In the genomic region with DNA sequence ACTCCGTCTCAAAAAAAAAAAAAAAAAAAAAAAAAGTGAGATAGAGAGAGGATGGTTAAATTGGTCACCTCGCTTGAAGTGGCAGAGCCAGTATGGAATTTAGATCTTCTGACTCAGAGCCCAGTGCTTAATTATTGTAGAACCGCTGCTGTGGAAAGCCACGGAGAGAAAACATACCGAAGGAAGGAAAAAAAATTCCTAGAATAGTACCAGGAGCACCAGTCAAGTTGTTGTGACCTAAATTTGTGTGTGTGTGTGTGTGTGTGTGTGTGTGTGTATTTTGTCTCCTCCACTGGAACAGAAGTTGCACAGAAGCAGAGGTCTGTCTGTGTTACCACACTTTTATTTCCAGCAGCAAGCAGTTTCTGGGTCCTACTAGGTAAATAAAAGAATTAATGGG, we compare ENCODE assay signal across 28 cellular contexts. TPM values are rescaled to one million over a fixed set of nuclear protein-coding genes. Genes with fewer than 3 reads are reported as not detected.
DNase-seq lines count a peak whose midpoint lies in the region; ATAC-seq and TF ChIP-seq lines count a peak whose summit lies in the region.
"Had no signal": no experiment of that assay in that cellular context is flagged by ENCODE, and none has a peak within 500 bp of the region (broad histone marks: within the 10 kb centered on the region; RNA-seq: fewer than 3 reads in every experiment).

No MANE protein-coding gene starts in this region.

- H3K79me2 ChIP-seq in osteoblast (ENCODE audit: insufficient read depth, low read length) = no peaks in the 10 kb centered on the region

- DNase-seq in ELR (ENCODE audit: low read depth) = peak; percentile 23
- peak; percentile 34 for DNase-seq in LHCN-M2 (ENCODE audit: low read depth)
- peak; percentile 96 for DNase-seq in epithelial cell of proximal tubule (ENCODE audit: low read depth)
- DNase-seq in osteoblast (ENCODE audit: insufficient read length, low spot score, missing footprints) = peak; percentile 87
- no peak for DNase-seq in ovary
- no peak for DNase-seq in A673 (ENCODE audit: low spot score)
- DNase-seq: activated CD4-positive, alpha-beta T cell treated with anti-CD3 and anti-CD28 coated beads for 48 hours; activated CD8-positive, alpha-beta memory T cell treated with anti-CD3 and anti-CD28 coated beads for 24 hours; activated gamma-delta T cell; activated T-cell treated with anti-CD3 and anti-CD28 coated beads, Interleukin-2, amount 50 U/mL, for 1 hour; AML-193; brain microvascular endothelial cell; CD4-positive, alpha-beta memory T cell; DMS 273 treated with DMSO at 0.1 percent for 48 hours; GDM1; glutamatergic neuron; kidney; NCI-H1092; NCI-H187 treated with DMSO at 0.1 percent for 48 hours; NCI-H524; SIG-M5; stimulated activated naive CD4-positive, alpha-beta T cell; T-helper 9 cell; testis; WERI-Rb-1 had no signal

- no peak for TF ChIP-seq POLR2A in ovary (IDR thresholded peaks at IDR 0.05)

- H3K4me2 ChIP-seq in osteoblast (ENCODE audit: insufficient read depth, low read length) = peak overlapping the region; percentile 30

- TF ChIP-seq CTCF in epithelial cell of proximal tubule (conservative IDR thresholded peaks at IDR 0.05; ENCODE audit: low read depth, low read length) (no peak), osteoblast (IDR thresholded peaks at IDR 0.05; ENCODE audit: extremely low read depth, low read depth, low read length) (no peak), ovary (IDR thresholded peaks at IDR 0.05) (no peak), A673 (conservative IDR thresholded peaks at IDR 0.05; ENCODE audit: low read depth, low read length) (no peak)

- 69 to 76% (median 70%) methylated on average over 4 of the region's 5 CpGs for WGBS in ovary, 3 donors

- POLR2A ChIA-PET in A673 (lab: Charles Lee; ENCODE audit: low non-redundant PET) = no interaction called here

- TF ChIP-seq EP300 in ovary (IDR thresholded peaks at IDR 0.05) = no peak

- no peaks in the 10 kb centered on the region for H4K20me1 ChIP-seq in osteoblast (ENCODE audit: insufficient read depth, low read length)

- no peak overlapping the region for H3K27ac ChIP-seq in osteoblast (ENCODE audit: low read depth, low read length)
- H3K27ac ChIP-seq in ovary = no peak overlapping the region
- H3K27ac ChIP-seq in A673 (ENCODE audit: low read depth, low read length, poor library complexity, severe bottlenecking) = no peak overlapping the region
- H3K27ac ChIP-seq: brain microvascular endothelial cell, testis, WERI-Rb-1 had no signal

- H3K4me1 ChIP-seq in osteoblast (ENCODE audit: insufficient read depth, low read length) (no peaks in the 10 kb centered on the region), ovary (ENCODE audit: insufficient read depth) (no peaks in the 10 kb centered on the region), A673 (ENCODE audit: insufficient read depth, low read length, poor library complexity, severe bottlenecking) (no peaks in the 10 kb centered on the region)
- H3K4me1 ChIP-seq: testis had no signal

- peak overlapping the region; percentile 54 for H2AFZ ChIP-seq in osteoblast (ENCODE audit: low read length)

- no TSS peak for BruUV-seq in A673 (replicated peaks; lab: Mats Ljungman, UMichigan)

- CTCF ChIA-PET in A673 (lab: Charles Lee) = no interaction called here

- H3K27me3 ChIP-seq in osteoblast (ENCODE audit: insufficient read depth, low read length) (no peaks in the 10 kb centered on the region), ovary (no peaks in the 10 kb centered on the region), A673 (replicated peaks; ENCODE audit: insufficient read depth, low read depth, low read length, poor library complexity) (no peaks in the 10 kb centered on the region)
- H3K27me3 ChIP-seq: brain microvascular endothelial cell, testis had no signal

- H3K4me3 ChIP-seq in epithelial cell of proximal tubule (ENCODE audit: low read depth, low read length) (no peak overlapping the region), osteoblast (ENCODE audit: insufficient read depth, low read length) (no peak overlapping the region), ovary (no peak overlapping the region), A673 (ENCODE audit: low read depth, low read length, poor library complexity, severe bottlenecking) (no peak overlapping the region)
- H3K4me3 ChIP-seq: lung, testis had no signal

- H3K36me3 ChIP-seq in osteoblast (ENCODE audit: insufficient read depth, low read length) = no peaks in the 10 kb centered on the region
- no peaks in the 10 kb centered on the region for H3K36me3 ChIP-seq in ovary
- H3K36me3 ChIP-seq in A673 (ENCODE audit: insufficient read depth, low read length, poor library complexity, severe bottlenecking) = no peaks in the 10 kb centered on the region
- H3K36me3 ChIP-seq: brain microvascular endothelial cell, WERI-Rb-1 had no signal

- no peak for ATAC-seq in GM21447 (IDR thresholded peaks at IDR 0.05; ENCODE audit: unreplicated experiment)
- no peak for ATAC-seq in HG02623 (IDR thresholded peaks at IDR 0.05; ENCODE audit: unreplicated experiment)

- intact Hi-C loops in ovary (cut with DNase I) = loop anchor here in 1 of 4 donors (10.0 kb wide), 1 partner anchor 130 kb away; no protein-coding TSS in a partner anchor
- intact Hi-C loops in A673 (cut with micrococcal nuclease; ENCODE audit: unreplicated experiment) = no loop called here

- H3K9me3 ChIP-seq in osteoblast (ENCODE audit: low read depth, low read length) (no peaks in the 10 kb centered on the region), ovary (no peaks in the 10 kb centered on the region), A673 (ENCODE audit: low read depth, low read length, poor library complexity, severe bottlenecking) (no peaks in the 10 kb centered on the region)
- H3K9me3 ChIP-seq: testis had no signal

RNA-seq across cellular contexts. Expression of a gene that starts 10.6 kb away (rescaled TPM):
- total RNA-seq in LHCN-M2 (2014; rRNA removed) = 41.1 and 42.1 TPM in 2 replicates
- 48.1 TPM for polyA plus RNA-seq in LHCN-M2 (2012)
- 43.2 and 57.4 TPM in 2 replicates for total RNA-seq in epithelial cell of proximal tubule
- 26.4 and 26.5 TPM in 2 replicates for total RNA-seq in osteoblast
- total RNA-seq in ovary = 10 to 100 TPM; 23.4 to 82.2 (median 55.1) TPM
- 10 to 100 TPM; 38.1 to 41.1 TPM for polyA plus RNA-seq in ovary
- total RNA-seq in A673 (2021) = 140 and 156 TPM in 2 replicates

RNA-seq across cellular contexts. Expression of a gene that starts 12.1 kb away (rescaled TPM):
- total RNA-seq in LHCN-M2 (2014; rRNA removed) (104 and 109 TPM in 2 replicates), epithelial cell of proximal tubule (130 and 166 TPM in 2 replicates), osteoblast (92.6 and 96.4 TPM in 2 replicates), ovary (100 to 1,000 TPM in 5 of 7 donors, 10 to 100 TPM in 2; 75.7 to 504 (median 395) TPM), A673 (2021) (681 and 703 TPM in 2 replicates)
- polyA plus RNA-seq in LHCN-M2 (2012) = 306 TPM
- 100 to 1,000 TPM; 120 to 497 TPM for polyA plus RNA-seq in ovary

RNA-seq across cellular contexts. Expression of a gene that starts 40.6 kb away (rescaled TPM):
- 281 and 311 TPM in 2 replicates for total RNA-seq in LHCN-M2 (2014; rRNA removed)
- 516 TPM for polyA plus RNA-seq in LHCN-M2 (2012)
- total RNA-seq in epithelial cell of proximal tubule = 539 and 692 TPM in 2 replicates
- total RNA-seq in osteoblast = 55.7 and 60.8 TPM in 2 replicates
- total RNA-seq in ovary = 10 to 100 TPM; 12.9 to 46.4 (median 20.2) TPM
- polyA plus RNA-seq in ovary = 10 to 100 TPM; 20.0 to 54.5 TPM
- 493 and 526 TPM in 2 replicates for total RNA-seq in A673 (2021)

Comparison
In these comparisons a context has a peak if more than half of its experiments do, and no peak if none do; other contexts are left out.
1. DNase-seq: peak in ELR (single experiment), LHCN-M2 (single experiment), epithelial cell of proximal tubule (single experiment) and osteoblast (single experiment); none in ovary (0 of 5) and A673 (single experiment).